ENCODE assay signal across 1 cellular context in the genomic region with DNA sequence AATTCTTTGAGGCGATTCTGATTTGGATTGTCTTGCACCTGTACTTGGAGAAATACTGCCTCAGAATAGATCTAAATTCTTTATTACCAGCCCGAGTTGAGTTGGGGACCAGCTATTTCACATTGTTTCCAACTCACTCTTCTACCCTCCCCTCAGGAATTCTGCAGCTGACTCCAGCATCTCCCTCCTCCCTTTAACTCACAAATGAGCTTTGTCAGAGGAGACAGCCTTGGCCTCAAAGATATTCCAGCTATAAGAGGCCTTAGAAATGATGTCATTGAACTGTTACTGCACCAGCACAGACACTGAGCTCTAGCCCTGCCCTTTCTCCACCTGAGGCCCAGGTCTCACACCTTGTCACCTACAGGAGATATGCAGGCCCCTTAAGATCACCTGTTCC.
TF ChIP-seq lines count a peak whose summit lies in the region.

No MANE protein-coding gene starts in this region.

TF ChIP-seq in H1, 55 proteins besides CTCF, POLR2A, EP300 and RAD21:
- TF ChIP-seq CEBPB (IDR thresholded peaks at IDR 0.05; ENCODE audit: low read depth, low read length) (no peak), SUZ12 (IDR thresholded peaks at IDR 0.05; ENCODE audit: low read length) (no peak), RFX5 (IDR thresholded peaks at IDR 0.05; ENCODE audit: borderline replicate concordance, low read depth, low read length) (no peak), NRF1 (IDR thresholded peaks at IDR 0.05; ENCODE audit: low read depth, low read length) (no peak), TEAD4 (IDR thresholded peaks at IDR 0.05; ENCODE audit: low read depth, low read length) (peak; percentile 97), CBX8 (IDR thresholded peaks at IDR 0.05; ENCODE audit: borderline replicate concordance, low read depth, low read length) (no peak), SAP30 (IDR thresholded peaks at IDR 0.05; ENCODE audit: insufficient read depth, insufficient replicate concordance, low read length) (no peak), EZH2 (IDR thresholded peaks at IDR 0.05; ENCODE audit: low read depth, low read length, severe bottlenecking) (no peak), BRCA1 (IDR thresholded peaks at IDR 0.05; ENCODE audit: low read depth, low read length) (no peak), YY1 (IDR thresholded peaks at IDR 0.05; ENCODE audit: low read depth, low read length) (no peak), KDM5A (IDR thresholded peaks at IDR 0.05; ENCODE audit: low read length) (no peak), BCL11A (IDR thresholded peaks at IDR 0.05; ENCODE audit: low read depth in 2 of 2, low read length in 2 of 2) (no peak), KDM4A (IDR thresholded peaks at IDR 0.05; ENCODE audit: low read depth, low read length, severe bottlenecking) (no peak)
- TF ChIP-seq, protein P1, sequence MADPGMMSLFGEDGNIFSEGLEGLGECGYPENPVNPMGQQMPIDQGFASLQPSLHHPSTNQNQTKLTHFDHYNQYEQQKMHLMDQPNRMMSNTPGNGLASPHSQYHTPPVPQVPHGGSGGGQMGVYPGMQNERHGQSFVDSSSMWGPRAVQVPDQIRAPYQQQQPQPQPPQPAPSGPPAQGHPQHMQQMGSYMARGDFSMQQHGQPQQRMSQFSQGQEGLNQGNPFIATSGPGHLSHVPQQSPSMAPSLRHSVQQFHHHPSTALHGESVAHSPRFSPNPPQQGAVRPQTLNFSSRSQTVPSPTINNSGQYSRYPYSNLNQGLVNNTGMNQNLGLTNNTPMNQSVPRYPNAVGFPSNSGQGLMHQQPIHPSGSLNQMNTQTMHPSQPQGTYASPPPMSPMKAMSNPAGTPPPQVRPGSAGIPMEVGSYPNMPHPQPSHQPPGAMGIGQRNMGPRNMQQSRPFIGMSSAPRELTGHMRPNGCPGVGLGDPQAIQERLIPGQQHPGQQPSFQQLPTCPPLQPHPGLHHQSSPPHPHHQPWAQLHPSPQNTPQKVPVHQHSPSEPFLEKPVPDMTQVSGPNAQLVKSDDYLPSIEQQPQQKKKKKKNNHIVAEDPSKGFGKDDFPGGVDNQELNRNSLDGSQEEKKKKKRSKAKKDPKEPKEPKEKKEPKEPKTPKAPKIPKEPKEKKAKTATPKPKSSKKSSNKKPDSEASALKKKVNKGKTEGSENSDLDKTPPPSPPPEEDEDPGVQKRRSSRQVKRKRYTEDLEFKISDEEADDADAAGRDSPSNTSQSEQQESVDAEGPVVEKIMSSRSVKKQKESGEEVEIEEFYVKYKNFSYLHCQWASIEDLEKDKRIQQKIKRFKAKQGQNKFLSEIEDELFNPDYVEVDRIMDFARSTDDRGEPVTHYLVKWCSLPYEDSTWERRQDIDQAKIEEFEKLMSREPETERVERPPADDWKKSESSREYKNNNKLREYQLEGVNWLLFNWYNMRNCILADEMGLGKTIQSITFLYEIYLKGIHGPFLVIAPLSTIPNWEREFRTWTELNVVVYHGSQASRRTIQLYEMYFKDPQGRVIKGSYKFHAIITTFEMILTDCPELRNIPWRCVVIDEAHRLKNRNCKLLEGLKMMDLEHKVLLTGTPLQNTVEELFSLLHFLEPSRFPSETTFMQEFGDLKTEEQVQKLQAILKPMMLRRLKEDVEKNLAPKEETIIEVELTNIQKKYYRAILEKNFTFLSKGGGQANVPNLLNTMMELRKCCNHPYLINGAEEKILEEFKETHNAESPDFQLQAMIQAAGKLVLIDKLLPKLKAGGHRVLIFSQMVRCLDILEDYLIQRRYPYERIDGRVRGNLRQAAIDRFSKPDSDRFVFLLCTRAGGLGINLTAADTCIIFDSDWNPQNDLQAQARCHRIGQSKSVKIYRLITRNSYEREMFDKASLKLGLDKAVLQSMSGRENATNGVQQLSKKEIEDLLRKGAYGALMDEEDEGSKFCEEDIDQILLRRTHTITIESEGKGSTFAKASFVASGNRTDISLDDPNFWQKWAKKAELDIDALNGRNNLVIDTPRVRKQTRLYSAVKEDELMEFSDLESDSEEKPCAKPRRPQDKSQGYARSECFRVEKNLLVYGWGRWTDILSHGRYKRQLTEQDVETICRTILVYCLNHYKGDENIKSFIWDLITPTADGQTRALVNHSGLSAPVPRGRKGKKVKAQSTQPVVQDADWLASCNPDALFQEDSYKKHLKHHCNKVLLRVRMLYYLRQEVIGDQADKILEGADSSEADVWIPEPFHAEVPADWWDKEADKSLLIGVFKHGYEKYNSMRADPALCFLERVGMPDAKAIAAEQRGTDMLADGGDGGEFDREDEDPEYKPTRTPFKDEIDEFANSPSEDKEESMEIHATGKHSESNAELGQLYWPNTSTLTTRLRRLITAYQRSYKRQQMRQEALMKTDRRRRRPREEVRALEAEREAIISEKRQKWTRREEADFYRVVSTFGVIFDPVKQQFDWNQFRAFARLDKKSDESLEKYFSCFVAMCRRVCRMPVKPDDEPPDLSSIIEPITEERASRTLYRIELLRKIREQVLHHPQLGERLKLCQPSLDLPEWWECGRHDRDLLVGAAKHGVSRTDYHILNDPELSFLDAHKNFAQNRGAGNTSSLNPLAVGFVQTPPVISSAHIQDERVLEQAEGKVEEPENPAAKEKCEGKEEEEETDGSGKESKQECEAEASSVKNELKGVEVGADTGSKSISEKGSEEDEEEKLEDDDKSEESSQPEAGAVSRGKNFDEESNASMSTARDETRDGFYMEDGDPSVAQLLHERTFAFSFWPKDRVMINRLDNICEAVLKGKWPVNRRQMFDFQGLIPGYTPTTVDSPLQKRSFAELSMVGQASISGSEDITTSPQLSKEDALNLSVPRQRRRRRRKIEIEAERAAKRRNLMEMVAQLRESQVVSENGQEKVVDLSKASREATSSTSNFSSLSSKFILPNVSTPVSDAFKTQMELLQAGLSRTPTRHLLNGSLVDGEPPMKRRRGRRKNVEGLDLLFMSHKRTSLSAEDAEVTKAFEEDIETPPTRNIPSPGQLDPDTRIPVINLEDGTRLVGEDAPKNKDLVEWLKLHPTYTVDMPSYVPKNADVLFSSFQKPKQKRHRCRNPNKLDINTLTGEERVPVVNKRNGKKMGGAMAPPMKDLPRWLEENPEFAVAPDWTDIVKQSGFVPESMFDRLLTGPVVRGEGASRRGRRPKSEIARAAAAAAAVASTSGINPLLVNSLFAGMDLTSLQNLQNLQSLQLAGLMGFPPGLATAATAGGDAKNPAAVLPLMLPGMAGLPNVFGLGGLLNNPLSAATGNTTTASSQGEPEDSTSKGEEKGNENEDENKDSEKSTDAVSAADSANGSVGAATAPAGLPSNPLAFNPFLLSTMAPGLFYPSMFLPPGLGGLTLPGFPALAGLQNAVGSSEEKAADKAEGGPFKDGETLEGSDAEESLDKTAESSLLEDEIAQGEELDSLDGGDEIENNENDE (IDR thresholded peaks at IDR 0.05; ENCODE audit: insufficient replicate concordance, low read length): peak; percentile 75
- TF ChIP-seq, protein P2, sequence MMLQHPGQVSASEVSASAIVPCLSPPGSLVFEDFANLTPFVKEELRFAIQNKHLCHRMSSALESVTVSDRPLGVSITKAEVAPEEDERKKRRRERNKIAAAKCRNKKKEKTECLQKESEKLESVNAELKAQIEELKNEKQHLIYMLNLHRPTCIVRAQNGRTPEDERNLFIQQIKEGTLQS (IDR thresholded peaks at IDR 0.05; ENCODE audit: insufficient read depth, low read depth, low read length): no peak
- TF ChIP-seq, protein P3, sequence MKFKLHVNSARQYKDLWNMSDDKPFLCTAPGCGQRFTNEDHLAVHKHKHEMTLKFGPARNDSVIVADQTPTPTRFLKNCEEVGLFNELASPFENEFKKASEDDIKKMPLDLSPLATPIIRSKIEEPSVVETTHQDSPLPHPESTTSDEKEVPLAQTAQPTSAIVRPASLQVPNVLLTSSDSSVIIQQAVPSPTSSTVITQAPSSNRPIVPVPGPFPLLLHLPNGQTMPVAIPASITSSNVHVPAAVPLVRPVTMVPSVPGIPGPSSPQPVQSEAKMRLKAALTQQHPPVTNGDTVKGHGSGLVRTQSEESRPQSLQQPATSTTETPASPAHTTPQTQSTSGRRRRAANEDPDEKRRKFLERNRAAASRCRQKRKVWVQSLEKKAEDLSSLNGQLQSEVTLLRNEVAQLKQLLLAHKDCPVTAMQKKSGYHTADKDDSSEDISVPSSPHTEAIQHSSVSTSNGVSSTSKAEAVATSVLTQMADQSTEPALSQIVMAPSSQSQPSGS (IDR thresholded peaks at IDR 0.05; ENCODE audit: low read length): 0 out of 2 replicates have a peak, but pooled peaks have one; percentile 56
